9 cellular contexts compared by ENCODE assay signal in the genomic region with DNA sequence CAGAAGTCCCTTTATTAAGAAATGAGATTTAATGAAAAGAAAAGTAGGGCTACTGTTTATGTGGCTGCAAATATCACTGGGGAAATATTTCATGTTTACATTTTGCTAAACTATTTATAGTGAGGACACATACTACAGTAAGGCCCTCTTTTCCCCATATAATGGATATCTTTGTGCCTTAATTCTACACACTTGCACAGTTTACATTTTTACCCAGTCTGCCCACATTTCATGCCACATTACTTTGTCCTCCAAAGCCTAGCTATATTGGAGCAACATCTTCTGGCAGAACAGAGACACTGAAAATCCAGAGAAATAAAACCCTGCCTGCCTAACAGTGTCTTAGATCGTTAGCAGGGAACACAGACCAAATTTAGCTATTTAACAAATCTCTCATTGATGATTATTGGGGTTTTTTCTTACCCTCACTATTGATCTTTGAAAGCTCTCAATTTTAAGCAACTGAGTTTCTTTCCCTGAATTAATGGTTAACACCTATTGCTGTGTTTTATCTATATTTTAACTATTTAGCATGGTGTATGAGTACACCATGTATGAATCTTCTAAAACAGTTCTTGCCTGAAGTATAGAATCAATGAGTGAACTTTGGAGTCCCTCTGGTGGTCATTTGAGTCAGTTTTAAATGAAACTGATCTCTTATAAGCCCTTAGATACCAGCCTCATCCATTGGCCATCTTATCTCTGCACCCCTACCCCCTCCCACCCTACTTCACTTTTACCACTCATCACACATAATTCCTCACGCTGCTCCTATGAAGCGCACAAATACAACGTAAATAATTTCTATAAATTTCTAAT.
DNase-seq lines count a peak whose midpoint lies in the region; ATAC-seq and TF ChIP-seq lines count a peak whose summit lies in the region.
"Had no signal": no experiment of that assay in that cellular context is flagged by ENCODE, and none has a peak within 500 bp of the region (broad histone marks: within the 10 kb centered on the region; RNA-seq: fewer than 3 reads in every experiment).

No MANE protein-coding gene starts in this region.

- H3K4me3 ChIP-seq in ascending aorta, result no peak overlapping the region

- no peaks in the 10 kb centered on the region for H3K36me3 Mint-ChIP-seq in activated naive CD4-positive, alpha-beta T cell treated with anti-CD3 and anti-CD28 coated beads, Interleukin-2, amount 50 U/mL, for 24 hours
- no peaks in the 10 kb centered on the region for H3K36me3 Mint-ChIP-seq in neural crest cell (ENCODE audit: low read depth)

- TF ChIP-seq CTCF in neural crest cell (conservative IDR thresholded peaks at IDR 0.05) (peak; percentile 81), ascending aorta (IDR thresholded peaks at IDR 0.05) (peak in 1 of 3 experiments; percentile 27)

- no peak overlapping the region for H3K4me3 Mint-ChIP-seq in activated naive CD4-positive, alpha-beta T cell treated with anti-CD3 and anti-CD28 coated beads, Interleukin-2, amount 50 U/mL, for 24 hours
- H3K4me3 Mint-ChIP-seq in neural crest cell, result peak overlapping the region; percentile 8
- H3K4me3 Mint-ChIP-seq: stimulated activated naive CD8-positive, alpha-beta T cell treated with anti-CD3 and anti-CD28 coated beads, Interleukin-15, Interleukin-2, amounts not matched to agents 100 ng/mL and 50 ng/mL, for 24 hours had no signal

- no peaks in the 10 kb centered on the region for H3K4me1 Mint-ChIP-seq in activated naive CD4-positive, alpha-beta T cell treated with anti-CD3 and anti-CD28 coated beads, Interleukin-2, amount 50 U/mL, for 24 hours
- H3K4me1 Mint-ChIP-seq in neural crest cell, result peaks cover 52% of the 10 kb centered on the region

- no peaks in the 10 kb centered on the region for H3K9me3 ChIP-seq in ascending aorta

- peak overlapping the region; percentile 42 for H3K27ac Mint-ChIP-seq in activated naive CD4-positive, alpha-beta T cell treated with anti-CD3 and anti-CD28 coated beads, Interleukin-2, amount 50 U/mL, for 24 hours
- H3K27ac Mint-ChIP-seq in neural crest cell (ENCODE audit: unreplicated experiment), result peak overlapping the region; percentile 59
- H3K27ac Mint-ChIP-seq: stimulated activated naive CD8-positive, alpha-beta T cell treated with anti-CD3 and anti-CD28 coated beads, Interleukin-15, Interleukin-2, amounts not matched to agents 100 ng/mL and 50 ng/mL, for 24 hours had no signal

- no peaks in the 10 kb centered on the region for H3K36me3 ChIP-seq in ascending aorta

- H3K27me3 Mint-ChIP-seq in activated naive CD4-positive, alpha-beta T cell treated with anti-CD3 and anti-CD28 coated beads, Interleukin-2, amount 50 U/mL, for 24 hours, result peaks cover 5% of the 10 kb centered on the region
- H3K27me3 Mint-ChIP-seq in neural crest cell (ENCODE audit: low read depth), result no peaks in the 10 kb centered on the region

- no peak overlapping the region for H3K27ac ChIP-seq in ascending aorta

- no peaks in the 10 kb centered on the region for H3K9me3 Mint-ChIP-seq in activated naive CD4-positive, alpha-beta T cell treated with anti-CD3 and anti-CD28 coated beads, Interleukin-2, amount 50 U/mL, for 24 hours
- H3K9me3 Mint-ChIP-seq in neural crest cell, result peaks cover 2% of the 10 kb centered on the region
- H3K9me3 Mint-ChIP-seq: stimulated activated naive CD8-positive, alpha-beta T cell treated with anti-CD3 and anti-CD28 coated beads, Interleukin-15, Interleukin-2, amounts not matched to agents 100 ng/mL and 50 ng/mL, for 24 hours had no signal

- ATAC-seq in HG02678 (IDR thresholded peaks at IDR 0.05; ENCODE audit: unreplicated experiment), result peak; percentile 83

- H3K27me3 ChIP-seq in ascending aorta, result no peaks in the 10 kb centered on the region

- no peaks in the 10 kb centered on the region for H3K4me1 ChIP-seq in ascending aorta

- intact Hi-C loops in ascending aorta (cut with DNase I), result no loop called here

- no peak for DNase-seq in activated naive CD4-positive, alpha-beta T cell treated with Interleukin-2 at 50 U/mL for 16 hours
- DNase-seq in NCI-H2196 treated with DMSO at 0.1 percent for 48 hours (lab: John Stamatoyannopoulos, UW; ENCODE audit: unreplicated experiment), result peak; percentile 43
- DNase-seq in dermis microvascular lymphatic vessel endothelial cell (ENCODE audit: low read depth in 2 of 2), result peak; percentile 15 to 34
- no peak for DNase-seq in neural crest cell (ENCODE audit: low read depth, low spot score)
- DNase-seq in ascending aorta (ENCODE audit: low spot score in 2 of 2), result no peak
- no peak for DNase-seq in DMS79 (lab: John Stamatoyannopoulos, UW)

Comparison
In these comparisons a context has a peak if more than half of its experiments do, and no peak if none do; other contexts are left out.
1. DNase-seq: peak in NCI-H2196 treated with DMSO at 0.1 percent for 48 hours (single experiment) and dermis microvascular lymphatic vessel endothelial cell (2 of 2); none in activated naive CD4-positive, alpha-beta T cell treated with Interleukin-2 at 50 U/mL for 16 hours (single experiment), neural crest cell (single experiment), ascending aorta (0 of 2) and DMS79 (single experiment).